In genomic region chr5:40378431-40379175, GRCh38 we compare ENCODE assay signal across 1 cellular context.
TF ChIP-seq lines count a peak whose summit lies in the region.

No MANE protein-coding gene starts in this region.

TF ChIP-seq in GM12878, 131 proteins besides CTCF, POLR2A, EP300 and RAD21 (continued from another document):
- TF ChIP-seq BCL11A (IDR thresholded peaks at IDR 0.05; ENCODE audit: low read depth, low read length) (peak; percentile 50; the same call in 1 of the 2 replicates), HDGF (IDR thresholded peaks at IDR 0.05) (no peak), BMI1 (IDR thresholded peaks at IDR 0.05; ENCODE audit: borderline replicate concordance) (peak; percentile 37; the same call in 1 of the 2 replicates), MTA2 (IDR thresholded peaks at IDR 0.05; ENCODE audit: low read depth) (peak; percentile 87), KLF5 (IDR thresholded peaks at IDR 0.05; ENCODE audit: partially characterized antibody) (no peak), BHLHE40 (IDR thresholded peaks at IDR 0.05; ENCODE audit: borderline replicate concordance in 1 of 2, low read depth in 2 of 2, low read length in 1 of 2) (peak in 1 of 2 experiments; percentile 31; a peak in 1 of 4 replicates), ZBED1 (IDR thresholded peaks at IDR 0.05; ENCODE audit: borderline replicate concordance) (no peak), IKZF1 (conservative IDR thresholded peaks at IDR 0.05) (peak; percentile 31; the same call in 1 of the 2 replicates), ATF7 (IDR thresholded peaks at IDR 0.05; ENCODE audit: low read depth) (0 out of 2 replicates have a peak, but pooled peaks have one; percentile 30), GABPA (IDR thresholded peaks at IDR 0.05; ENCODE audit: low read depth) (no peak), HDAC2 (IDR thresholded peaks at IDR 0.05) (no peak), ESRRA (IDR thresholded peaks at IDR 0.05; ENCODE audit: low read length) (no peak), RUNX3 (IDR thresholded peaks at IDR 0.05; ENCODE audit: low read length) (peak; percentile 75), CBX3 (IDR thresholded peaks at IDR 0.05; ENCODE audit: borderline replicate concordance, low read depth) (no peak), MTA3 (IDR thresholded peaks at IDR 0.05; ENCODE audit: borderline replicate concordance, low read length) (no peak), ZNF687 (IDR thresholded peaks at IDR 0.05) (no peak), USF1 (IDR thresholded peaks at IDR 0.05; ENCODE audit: borderline replicate concordance, extremely low read length, insufficient read depth, low read depth, low read length) (no peak), CEBPB (IDR thresholded peaks at IDR 0.05; ENCODE audit: borderline replicate concordance in 1 of 2, low read depth in 2 of 2, low read length in 2 of 2) (no peak), IKZF2 (IDR thresholded peaks at IDR 0.05) (peak; percentile 67 to 78; a peak in 3 of 4 replicates), TCF12 (IDR thresholded peaks at IDR 0.05; ENCODE audit: low read depth, low read length) (no peak), KDM1A (IDR thresholded peaks at IDR 0.05; ENCODE audit: borderline replicate concordance) (no peak), MYB (IDR thresholded peaks at IDR 0.05; ENCODE audit: borderline replicate concordance, low read depth, low read length) (no peak), GATAD2B (conservative IDR thresholded peaks at IDR 0.05; ENCODE audit: low read depth) (no peak), HDAC6 (IDR thresholded peaks at IDR 0.05; ENCODE audit: unreplicated experiment) (no peak), STAT1 (conservative IDR thresholded peaks at IDR 0.05) (no peak), DPF2 (IDR thresholded peaks at IDR 0.05) (peak; percentile 50), ZZZ3 (IDR thresholded peaks at IDR 0.05; ENCODE audit: control insufficient read depth, insufficient read length, low read depth) (no peak)
TF ChIP-seq in GM12878: peak in this region for 11.
